12 cellular contexts compared by ENCODE assay signal in genomic region chr19:38047048-38047435, GRCh38.
DNase-seq lines count a peak whose midpoint lies in the region; ATAC-seq and TF ChIP-seq lines count a peak whose summit lies in the region.
"Had no signal": no experiment of that assay in that cellular context is flagged by ENCODE, and none has a peak within 500 bp of the region (broad histone marks: within the 10 kb centered on the region; RNA-seq: fewer than 3 reads in every experiment).

No MANE protein-coding gene starts in this region.

- intact Hi-C loops in CD4-positive, alpha-beta T cell (cut with DNase I, micrococcal nuclease): no loop called here
- intact Hi-C loops in activated T-helper 1 cell treated with anti-CD3 and anti-CD28 coated beads, Interleukin-12 subunit alpha, Interleukin-12 subunit beta, Interleukin-2, Interleukin-4 antibody, amounts not matched to agents 30 ng/mL and 10 ng/mL and 1 ng/mL, durations not matched to agents 14 hours and 24 hours and 36 hours (cut with micrococcal nuclease): loop anchor here (10.0 kb wide), 1 partner anchor 178 kb away; the partner anchor contains the start of gene DPF1

- H3K9ac ChIP-seq in Karpas-422 (ENCODE audit: low read length): peak overlapping the region; percentile 75

- TF ChIP-seq CTCF in CD4-positive, alpha-beta T cell (IDR thresholded peaks at IDR 0.05): no peak

- H3K4me1 Mint-ChIP-seq in CD4-positive, alpha-beta T cell (ENCODE audit: low read depth): peaks cover 47% of the 10 kb centered on the region
- peaks cover 36% of the 10 kb centered on the region for H3K4me1 Mint-ChIP-seq in activated T-helper 1 cell treated with anti-CD3 and anti-CD28 coated beads, Interleukin-12 subunit alpha, Interleukin-12 subunit beta, Interleukin-2, Interleukin-4 antibody, amounts not matched to agents 30 ng/mL and 10 ng/mL and 1 ng/mL, durations not matched to agents 14 hours and 24 hours and 36 hours (ENCODE audit: low read depth)
- peaks cover 27% of the 10 kb centered on the region in 2 donors for H3K4me1 Mint-ChIP-seq in natural killer cell treated with Interleukin-12 subunit alpha and Interleukin-12 subunit beta and Interleukin-15 and Interleukin-18, amount 100 ng/mL, for 72 hours (ENCODE audit: low read depth in 2 of 2)

- POLR2A ChIA-PET in CD4-positive, alpha-beta T cell (lab: Charles Lee): interaction anchor here (2.9 kb wide), 1 partner anchor 140 kb away, joined by 35 read pairs; the partner anchor contains the start of genes SIPA1L3 and WDR87

- peaks cover 90% of the 10 kb centered on the region for H3K4me1 ChIP-seq in Karpas-422 (ENCODE audit: low read length)
- H3K4me1 ChIP-seq: colonic mucosa, sigmoid colon had no signal

- H3K36me3 ChIP-seq in Karpas-422 (ENCODE audit: insufficient read depth, low read length): no peaks in the 10 kb centered on the region
- H3K36me3 ChIP-seq: colonic mucosa, sigmoid colon had no signal

- H3K79me2 ChIP-seq in Karpas-422 (ENCODE audit: low read length): peaks cover 52% of the 10 kb centered on the region

- H3K4me3 ChIP-seq in Karpas-422 (ENCODE audit: low read length): no peak overlapping the region; the same call in 1 of the 2 replicates
- H3K4me3 ChIP-seq: colonic mucosa, PC-9, sigmoid colon had no signal

- no peak overlapping the region for H3K4me3 Mint-ChIP-seq in CD4-positive, alpha-beta T cell
- no peak overlapping the region for H3K4me3 Mint-ChIP-seq in activated T-helper 1 cell treated with anti-CD3 and anti-CD28 coated beads, Interleukin-12 subunit alpha, Interleukin-12 subunit beta, Interleukin-2, Interleukin-4 antibody, amounts not matched to agents 30 ng/mL and 10 ng/mL and 1 ng/mL, durations not matched to agents 14 hours and 24 hours and 36 hours
- H3K4me3 Mint-ChIP-seq in natural killer cell treated with Interleukin-12 subunit alpha and Interleukin-12 subunit beta and Interleukin-15 and Interleukin-18, amount 100 ng/mL, for 72 hours: no peak overlapping the region

- no peaks in the 10 kb centered on the region for H3K9me2 ChIP-seq in Karpas-422 (replicated peaks; ENCODE audit: insufficient read depth, low read length)

- H3K27ac Mint-ChIP-seq in CD4-positive, alpha-beta T cell: peak overlapping the region; percentile 98
- H3K27ac Mint-ChIP-seq in activated T-helper 1 cell treated with anti-CD3 and anti-CD28 coated beads, Interleukin-12 subunit alpha, Interleukin-12 subunit beta, Interleukin-2, Interleukin-4 antibody, amounts not matched to agents 30 ng/mL and 10 ng/mL and 1 ng/mL, durations not matched to agents 14 hours and 24 hours and 36 hours: peak overlapping the region; percentile 74
- peak overlapping the region; percentile 93 to 96 for H3K27ac Mint-ChIP-seq in natural killer cell treated with Interleukin-12 subunit alpha and Interleukin-12 subunit beta and Interleukin-15 and Interleukin-18, amount 100 ng/mL, for 72 hours

- CTCF ChIA-PET in CD4-positive, alpha-beta T cell (lab: Charles Lee): no interaction called here

- no peaks in the 10 kb centered on the region for H4K20me1 ChIP-seq in Karpas-422 (ENCODE audit: insufficient read depth, low read depth, low read length)

- peak overlapping the region; percentile 78 for H3K27ac ChIP-seq in CD4-positive, alpha-beta T cell (ENCODE audit: low read depth, low read length)
- peak overlapping the region; percentile 100 for H3K27ac ChIP-seq in Karpas-422 (ENCODE audit: low read length)
- H3K27ac ChIP-seq: PC-9, sigmoid colon had no signal

- H3K27me3 Mint-ChIP-seq in CD4-positive, alpha-beta T cell: no peaks in the 10 kb centered on the region
- H3K27me3 Mint-ChIP-seq in activated T-helper 1 cell treated with anti-CD3 and anti-CD28 coated beads, Interleukin-12 subunit alpha, Interleukin-12 subunit beta, Interleukin-2, Interleukin-4 antibody, amounts not matched to agents 30 ng/mL and 10 ng/mL and 1 ng/mL, durations not matched to agents 14 hours and 24 hours and 36 hours (ENCODE audit: insufficient read depth): peaks cover under 1% of the 10 kb centered on the region
- H3K27me3 Mint-ChIP-seq in natural killer cell treated with Interleukin-12 subunit alpha and Interleukin-12 subunit beta and Interleukin-15 and Interleukin-18, amount 100 ng/mL, for 72 hours: no peaks in the 10 kb centered on the region

- H3K36me3 Mint-ChIP-seq in CD4-positive, alpha-beta T cell (ENCODE audit: low read depth): no peaks in the 10 kb centered on the region
- H3K36me3 Mint-ChIP-seq in activated T-helper 1 cell treated with anti-CD3 and anti-CD28 coated beads, Interleukin-12 subunit alpha, Interleukin-12 subunit beta, Interleukin-2, Interleukin-4 antibody, amounts not matched to agents 30 ng/mL and 10 ng/mL and 1 ng/mL, durations not matched to agents 14 hours and 24 hours and 36 hours (ENCODE audit: low read depth): no peaks in the 10 kb centered on the region
- H3K36me3 Mint-ChIP-seq in natural killer cell treated with Interleukin-12 subunit alpha and Interleukin-12 subunit beta and Interleukin-15 and Interleukin-18, amount 100 ng/mL, for 72 hours: no peaks in the 10 kb centered on the region

- no peak for ATAC-seq in CD4-positive, alpha-beta T cell (ENCODE audit: poor library complexity)
- ATAC-seq in natural killer cell treated with Interleukin-12 subunit alpha and Interleukin-12 subunit beta and Interleukin-15 and Interleukin-18, amount 100 ng/mL, for 72 hours: no peak

- no peaks in the 10 kb centered on the region for H3K9me3 ChIP-seq in CD4-positive, alpha-beta T cell (ENCODE audit: control insufficient read depth, low read length)
- H3K9me3 ChIP-seq in Karpas-422 (ENCODE audit: low read length): no peaks in the 10 kb centered on the region
- H3K9me3 ChIP-seq: colonic mucosa, sigmoid colon had no signal

- peak overlapping the region; percentile 80 for H3K4me2 ChIP-seq in Karpas-422 (ENCODE audit: low read depth, low read length, poor library complexity, severe bottlenecking)
- H3K4me2 ChIP-seq: PC-9 had no signal

- peaks cover 2% of the 10 kb centered on the region for H3K9me3 Mint-ChIP-seq in CD4-positive, alpha-beta T cell
- H3K9me3 Mint-ChIP-seq in activated T-helper 1 cell treated with anti-CD3 and anti-CD28 coated beads, Interleukin-12 subunit alpha, Interleukin-12 subunit beta, Interleukin-2, Interleukin-4 antibody, amounts not matched to agents 30 ng/mL and 10 ng/mL and 1 ng/mL, durations not matched to agents 14 hours and 24 hours and 36 hours: peaks cover 4% of the 10 kb centered on the region
- H3K9me3 Mint-ChIP-seq in natural killer cell treated with Interleukin-12 subunit alpha and Interleukin-12 subunit beta and Interleukin-15 and Interleukin-18, amount 100 ng/mL, for 72 hours: peaks cover under 1% of the 10 kb centered on the region

- H2AFZ ChIP-seq in Karpas-422 (ENCODE audit: low read length): no peak overlapping the region
- H2AFZ ChIP-seq: PC-9 had no signal

- no peak for DNase-seq in CD4-positive, alpha-beta T cell
- DNase-seq in Karpas-422: peak; percentile 62
- DNase-seq in activated T-helper 1 cell treated with anti-CD3 and anti-CD28 coated beads, Interleukin-12 subunit alpha, Interleukin-12 subunit beta, Interleukin-2, Interleukin-4 antibody, amounts not matched to agents 30 ng/mL and 10 ng/mL and 1 ng/mL, durations not matched to agents 14 hours and 24 hours and 36 hours (ENCODE audit: low spot score): no peak
- no peak for DNase-seq in natural killer cell treated with Interleukin-12 subunit alpha and Interleukin-12 subunit beta and Interleukin-15 and Interleukin-18, amount 100 ng/mL, for 72 hours (ENCODE audit: low spot score)
- no peak for DNase-seq in activated CD4-positive, CD25-positive, alpha-beta regulatory T cell (lab: John Stamatoyannopoulos, UW)
- no peak for DNase-seq in DMS 273 (lab: John Stamatoyannopoulos, UW; ENCODE audit: unreplicated experiment)
- DNase-seq in NCI-H2081 (lab: John Stamatoyannopoulos, UW): no peak
- DNase-seq in activated gamma-delta T cell (lab: John Stamatoyannopoulos, UW): no peak
- DNase-seq: colonic mucosa, HCEC 1CT, PC-9, sigmoid colon had no signal

- no peaks in the 10 kb centered on the region for H3K27me3 ChIP-seq in CD4-positive, alpha-beta T cell (ENCODE audit: control insufficient read depth, insufficient read depth, low read length)
- no peaks in the 10 kb centered on the region for H3K27me3 ChIP-seq in Karpas-422 (ENCODE audit: low read length)
- H3K27me3 ChIP-seq: colonic mucosa, sigmoid colon had no signal
